13 cellular contexts compared by ENCODE assay signal in genomic region chr9:87193925-87194380, GRCh38.
DNase-seq lines count a peak whose midpoint lies in the region; ATAC-seq and TF ChIP-seq lines count a peak whose summit lies in the region.
"Had no signal": no experiment of that assay in that cellular context is flagged by ENCODE, and none has a peak within 500 bp of the region (broad histone marks: within the 10 kb centered on the region; RNA-seq: fewer than 3 reads in every experiment).

No MANE protein-coding gene starts in this region.

- no peaks in the 10 kb centered on the region for H3K4me1 ChIP-seq in effector memory CD4-positive, alpha-beta T cell (ENCODE audit: control insufficient read depth, insufficient read depth, low read length, poor library complexity, severe bottlenecking)
- H3K4me1 ChIP-seq: pancreas had no signal

- H3K9me3 ChIP-seq in effector memory CD4-positive, alpha-beta T cell (ENCODE audit: control insufficient read depth, low read length), result no peaks in the 10 kb centered on the region
- H3K9me3 ChIP-seq: pancreas had no signal

- DNase-seq in BJ (ENCODE audit: low read depth) (peak; percentile 93), T1000 (lab: John Stamatoyannopoulos, UW) (peak; percentile 33), fibroblast of the conjunctiva (ENCODE audit: low read depth) (peak; percentile 87), retina (peak; percentile 16), activated gamma-delta T cell (lab: John Stamatoyannopoulos, UW) (no peak)
- DNase-seq in effector memory CD4-positive, alpha-beta T cell, result no peak
- DNase-seq: amygdala, C1 segment of cervical spinal cord, KBM-7, left cardiac atrium, pancreas had no signal

- H3K27me3 ChIP-seq in BJ (ENCODE audit: control insufficient read depth, insufficient read depth, low read length), result no peaks in the 10 kb centered on the region
- no peaks in the 10 kb centered on the region for H3K27me3 ChIP-seq in effector memory CD4-positive, alpha-beta T cell (replicated peaks; ENCODE audit: control insufficient read depth, insufficient read depth, low read length, poor library complexity, severe bottlenecking)
- H3K27me3 ChIP-seq: pancreas had no signal

- no peak overlapping the region for H3K27ac ChIP-seq in effector memory CD4-positive, alpha-beta T cell (ENCODE audit: insufficient read depth, low read length, poor library complexity, severe bottlenecking)

- POLR2A ChIA-PET in BJ (lab: Charles Lee), result interaction anchor here (1.3 kb wide), 1 partner anchor 9 kb away, joined by 3 read pairs; no protein-coding TSS in a partner anchor

- no peak for TF ChIP-seq CTCF in BJ (IDR thresholded peaks at IDR 0.05; ENCODE audit: insufficient read depth, low read depth, low read length)

- no peaks in the 10 kb centered on the region for H3K36me3 ChIP-seq in BJ (ENCODE audit: control insufficient read depth, insufficient read depth, low read length)
- no peaks in the 10 kb centered on the region for H3K36me3 ChIP-seq in effector memory CD4-positive, alpha-beta T cell (ENCODE audit: control insufficient read depth, insufficient read depth, low read length)
- H3K36me3 ChIP-seq: pancreas had no signal

- CTCF ChIA-PET in BJ (lab: Yijun Ruan, JAX), result interaction anchor here (3.2 kb wide), 1 partner anchor 12 kb away, joined by 8 read pairs; no protein-coding TSS in a partner anchor

- no peak overlapping the region for H3K4me3 ChIP-seq in BJ (ENCODE audit: low read depth, low read length)
- H3K4me3 ChIP-seq in effector memory CD4-positive, alpha-beta T cell (ENCODE audit: insufficient read depth, low read depth, low read length, poor library complexity, severe bottlenecking), result no peak overlapping the region
- H3K4me3 ChIP-seq: pancreas had no signal

- ATAC-seq in HG02840 (IDR thresholded peaks at IDR 0.05; ENCODE audit: low FRiP score, unreplicated experiment) (no peak), GM18858 (IDR thresholded peaks at IDR 0.05; ENCODE audit: unreplicated experiment) (no peak)

Comparison
In these comparisons a context has a peak if more than half of its experiments do, and no peak if none do; other contexts are left out.
1. DNase-seq: peak in BJ (single experiment), T1000 (single experiment), fibroblast of the conjunctiva (single experiment) and retina (single experiment); none in effector memory CD4-positive, alpha-beta T cell (0 of 3) and activated gamma-delta T cell (single experiment).